25 cellular contexts compared by ENCODE assay signal in genomic region chr1:241715435-241715834, GRCh38.
DNase-seq lines count a peak whose midpoint lies in the region; ATAC-seq, FAIRE-seq and TF ChIP-seq lines count a peak whose summit lies in the region.
"Had no signal": no experiment of that assay in that cellular context is flagged by ENCODE, and none has a peak within 500 bp of the region (broad histone marks: within the 10 kb centered on the region; RNA-seq: fewer than 3 reads in every experiment).

No MANE protein-coding gene starts in this region.

- H3K79me1 ChIP-seq in H9 (ENCODE audit: insufficient read depth, low read depth, low read length, poor library complexity, severe bottlenecking) = no peaks in the 10 kb centered on the region

- no peaks in the 10 kb centered on the region for H3K4me1 Mint-ChIP-seq in H9

- CTCF ChIA-PET in K562 (lab: Yijun Ruan, JAX; ENCODE audit: low intra/inter-chr PET ratio) = no interaction called here

- H3K27ac ChIP-seq in K562 (ENCODE audit: extremely low read depth, low read depth, low read length) (no peak overlapping the region), H9 (ENCODE audit: insufficient read length, low read depth, low read length) (no peak overlapping the region)
- H3K27ac ChIP-seq: BLaER1, HL-60, PC-9 had no signal

- ATAC-seq in K562 = peak; percentile 53
- ATAC-seq: HepG2, T-cell had no signal

- H3K18ac ChIP-seq in H9 (ENCODE audit: insufficient read length, low read depth, low read length) = no peak overlapping the region

- FAIRE-seq in K562 (lab: Jason Lieb, UNC) = peak; percentile 80
- FAIRE-seq: HepG2 had no signal

- H3K4me3 Mint-ChIP-seq in H9 = no peak overlapping the region
- H3K4me3 Mint-ChIP-seq: CD4-positive, alpha-beta T cell; T-cell; T-helper 2 cell treated with Interferon-gamma antibody and Interleukin-4, amounts not matched to agents 5 μg/mL and 100 μg/mL, for 36 hours had no signal

- H4K5ac ChIP-seq in H9 (ENCODE audit: insufficient read length, low read depth, low read length) = no peak overlapping the region

- H3K14ac ChIP-seq in H9 (ENCODE audit: insufficient read depth, low read length) = no peak overlapping the region

- H3K27me3 ChIP-seq in K562 (ENCODE audit: control insufficient read depth in 2 of 2, insufficient read depth in 2 of 2, low read length in 2 of 2) (no peaks in the 10 kb centered on the region), H9 (ENCODE audit: insufficient read depth, low read length) (no peaks in the 10 kb centered on the region)
- H3K27me3 ChIP-seq: BLaER1 had no signal

- H3K4me1 ChIP-seq in K562 (replicated peaks in 1 of 2; ENCODE audit: control insufficient read depth in 2 of 2, insufficient read depth in 2 of 2, low read length in 2 of 2) = peaks cover 0 to 8% of the 10 kb centered on the region in 2 experiments; a peak in 3 of 5 replicates
- no peaks in the 10 kb centered on the region for H3K4me1 ChIP-seq in H9 (ENCODE audit: insufficient read depth, low read length)
- H3K4me1 ChIP-seq: BLaER1 had no signal

- H3K79me2 ChIP-seq in K562 (ENCODE audit: control insufficient read depth, insufficient read depth, low read length) (no peaks in the 10 kb centered on the region), H9 (ENCODE audit: insufficient read depth, low read length) (no peaks in the 10 kb centered on the region)

- no peak overlapping the region for H2BK5ac ChIP-seq in H9 (ENCODE audit: insufficient read length, low read length)

- no peaks in the 10 kb centered on the region for H4K20me1 ChIP-seq in K562 (replicated peaks; ENCODE audit: control insufficient read depth, insufficient read depth, low read length)
- H4K20me1 ChIP-seq in H9 (ENCODE audit: control insufficient read depth, insufficient read depth, insufficient read length) = no peaks in the 10 kb centered on the region
- H4K20me1 ChIP-seq: BLaER1 had no signal

- no peak overlapping the region for H3K23ac ChIP-seq in H9 (ENCODE audit: insufficient read length, low read depth, low read length)

- no peak overlapping the region for H3K4me2 ChIP-seq in K562 (ENCODE audit: insufficient read depth, low read length)
- H3K4me2 ChIP-seq in H9 (ENCODE audit: insufficient read depth, insufficient read length, low read length) = no peak overlapping the region
- H3K4me2 ChIP-seq: BLaER1, PC-9 had no signal

- H3K9ac ChIP-seq in K562 (ENCODE audit: insufficient read depth in 1 of 2, low read depth in 2 of 2, low read length in 2 of 2) = no peak overlapping the region
- H3K9ac ChIP-seq in H9 (ENCODE audit: extremely low read depth, insufficient read length, low read length) = no peak overlapping the region
- H3K9ac ChIP-seq: BLaER1 had no signal

- TF ChIP-seq EP300 in K562 (IDR thresholded peaks at IDR 0.05; ENCODE audit: low read length) = no peak

- DNase-seq in NOMO-1 treated with DMSO at 0.1 percent for 48 hours (lab: John Stamatoyannopoulos, UW; ENCODE audit: unreplicated experiment) = peak; percentile 10
- DNase-seq in NOMO-1 treated with dmso at 0.1 percent for 144 hours (lab: John Stamatoyannopoulos, UW; ENCODE audit: unreplicated experiment) = no peak
- DNase-seq in NCI-H1436 (lab: John Stamatoyannopoulos, UW) = peak; percentile 33
- no peak for DNase-seq in K562 (ENCODE audit: extremely low read depth in 1 of 4, low spot score in 3 of 4)
- DNase-seq in HCEC 1CT = no peak
- DNase-seq in SHP77 treated with DMSO at 0.1 percent for 48 hours (lab: John Stamatoyannopoulos, UW) = no peak
- no peak for DNase-seq in H9
- DNase-seq: ACHN; CD4-positive, alpha-beta T cell; COR-L47; DMS79; H7; NCI-H1105 treated with DMSO at 0.1 percent for 48 hours; NCI-H1694 treated with DMSO at 0.1 percent for 48 hours; NCI-H2081 treated with DMSO at 0.1 percent for 48 hours; NCI-H226; NCI-H510A treated with DMSO at 0.1 percent for 48 hours; NCI-H82; PC-9; RPMI8226; T-cell had no signal

- no peak overlapping the region for H3K4me3 ChIP-seq in K562
- H3K4me3 ChIP-seq: BLaER1, PC-9 had no signal

- TF ChIP-seq RAD21 in K562 (CRISPR knock-in tag; conservative IDR thresholded peaks at IDR 0.05 in 1 of 2, IDR thresholded peaks at IDR 0.05 in 1 of 2) = no peak

- H2BK15ac ChIP-seq in H9 (ENCODE audit: low read depth, low read length) = no peak overlapping the region

- no peak overlapping the region for H3K27ac Mint-ChIP-seq in H9
- H3K27ac Mint-ChIP-seq: CD4-positive, alpha-beta T cell; T-cell; T-helper 2 cell treated with Interferon-gamma antibody and Interleukin-4, amounts not matched to agents 5 μg/mL and 100 μg/mL, for 36 hours had no signal

- H3K23me2 ChIP-seq in H9 (ENCODE audit: insufficient read length, low read depth, low read length, poor library complexity, severe bottlenecking) = no peaks in the 10 kb centered on the region

- in situ Hi-C loops in K562 (cut with MboI) = no loop called here

- no peak overlapping the region for H3T11ph ChIP-seq in H9 (ENCODE audit: low read length)

- TF ChIP-seq POLR2A in K562 (conservative IDR thresholded peaks at IDR 0.05) = no peak

- H3K27me3 Mint-ChIP-seq in H9 (ENCODE audit: low read depth) = no peaks in the 10 kb centered on the region
- H3K27me3 Mint-ChIP-seq: CD4-positive, alpha-beta T cell had no signal

- peak overlapping the region; percentile 48; the same call in 1 of the 2 replicates for H2AFZ ChIP-seq in K562 (ENCODE audit: low read depth, low read length)
- no peak overlapping the region for H2AFZ ChIP-seq in H9 (ENCODE audit: low read length)
- H2AFZ ChIP-seq: PC-9 had no signal

- H3K36me3 Mint-ChIP-seq in H9 (ENCODE audit: insufficient read depth in 1 of 3, low read depth in 3 of 3) = no peaks in the 10 kb centered on the region
- H3K36me3 Mint-ChIP-seq: T-cell had no signal

- no peak overlapping the region for H3K4ac ChIP-seq in H9 (ENCODE audit: low read depth, low read length)

- no peaks in the 10 kb centered on the region for H3K9me3 ChIP-seq in K562 (replicated peaks; ENCODE audit: control insufficient read depth, insufficient read depth, low read depth, low read length)
- no peaks in the 10 kb centered on the region for H3K9me3 ChIP-seq in H9 (ENCODE audit: control insufficient read depth, low read depth, low read length)
- H3K9me3 ChIP-seq: BLaER1 had no signal

- WGBS in K562 (ENCODE audit: insufficient coverage, low coverage, missing lambda C conversion rate) = 9% methylated on average over 3 of the region's 3 CpGs
- WGBS in H9 (ENCODE audit: extremely low coverage, insufficient read length, low lambda C conversion rate) = no CpG with 5 or more reads among the region's 3 CpGs

- no peak overlapping the region for H4K8ac ChIP-seq in H9 (replicated peaks; ENCODE audit: insufficient read length, low read depth, low read length)

- no peak overlapping the region for H2BK120ac ChIP-seq in H9 (ENCODE audit: low read depth, low read length, poor library complexity, severe bottlenecking)

- no peak overlapping the region for H3K56ac ChIP-seq in H9 (ENCODE audit: insufficient read length, low read depth, low read length)

- intact Hi-C loops in K562 (cut with micrococcal nuclease) = loop anchor here (5.0 kb wide), 1 partner anchor 78 kb away; no protein-coding TSS in a partner anchor

- no peaks in the 10 kb centered on the region for H3K9me3 Mint-ChIP-seq in H9
- H3K9me3 Mint-ChIP-seq: CD4-positive, alpha-beta T cell; T-cell; T-helper 2 cell treated with Interferon-gamma antibody and Interleukin-4, amounts not matched to agents 5 μg/mL and 100 μg/mL, for 36 hours had no signal

- H3K36me3 ChIP-seq in K562 (ENCODE audit: control insufficient read depth, insufficient read depth, low read length) = no peaks in the 10 kb centered on the region
- H3K36me3 ChIP-seq: BLaER1 had no signal

- no peak overlapping the region for H2AK5ac ChIP-seq in H9 (ENCODE audit: insufficient read length, low read length)

- H4K91ac ChIP-seq in H9 (ENCODE audit: insufficient read length, low read depth, low read length) = no peak overlapping the region

- no peak overlapping the region for H2BK12ac ChIP-seq in H9 (ENCODE audit: insufficient read length, low read depth, low read length)

- POLR2A ChIA-PET in K562 (lab: Yijun Ruan, JAX) = interaction anchor here (0.6 to 1.0 kb wide), 2 partner anchors 9 to 18 kb away, joined by 3 read pairs; no protein-coding TSS in a partner anchor

- H3K9me1 ChIP-seq in K562 (ENCODE audit: control insufficient read depth, insufficient read depth, low read length) = no peaks in the 10 kb centered on the region

- no peak overlapping the region for H2BK20ac ChIP-seq in H9 (ENCODE audit: low read depth, low read length, poor library complexity, severe bottlenecking)

- no TSS peak for BruUV-seq in K562 (replicated peaks; lab: Mats Ljungman, UMichigan)

- TF ChIP-seq CTCF in K562 (IDR thresholded peaks at IDR 0.05 in 2 of 3, conservative IDR thresholded peaks at IDR 0.05 in 1 of 3; ENCODE audit: insufficient read depth in 2 of 3, low read depth in 1 of 3, low read length in 3 of 3) = no peak
- no peak for TF ChIP-seq CTCF in H9 (conservative IDR thresholded peaks at IDR 0.05)

TF ChIP-seq in K562, 482 proteins besides CTCF, POLR2A, EP300 and RAD21:
- TF ChIP-seq MEIS2 (IDR thresholded peaks at IDR 0.05; ENCODE audit: partially characterized antibody) (peak; percentile 58), ZKSCAN8 (CRISPR knock-in tag; IDR thresholded peaks at IDR 0.05) (no peak)

Comparison
In these comparisons a context has a peak if more than half of its experiments do, and no peak if none do; other contexts are left out.
1. DNase-seq: peak in NOMO-1 treated with DMSO at 0.1 percent for 48 hours (single experiment) and NCI-H1436 (single experiment); none in NOMO-1 treated with dmso at 0.1 percent for 144 hours (single experiment), K562 (0 of 4), HCEC 1CT (single experiment), SHP77 treated with DMSO at 0.1 percent for 48 hours (single experiment) and H9 (single experiment).